In the genomic region with DNA sequence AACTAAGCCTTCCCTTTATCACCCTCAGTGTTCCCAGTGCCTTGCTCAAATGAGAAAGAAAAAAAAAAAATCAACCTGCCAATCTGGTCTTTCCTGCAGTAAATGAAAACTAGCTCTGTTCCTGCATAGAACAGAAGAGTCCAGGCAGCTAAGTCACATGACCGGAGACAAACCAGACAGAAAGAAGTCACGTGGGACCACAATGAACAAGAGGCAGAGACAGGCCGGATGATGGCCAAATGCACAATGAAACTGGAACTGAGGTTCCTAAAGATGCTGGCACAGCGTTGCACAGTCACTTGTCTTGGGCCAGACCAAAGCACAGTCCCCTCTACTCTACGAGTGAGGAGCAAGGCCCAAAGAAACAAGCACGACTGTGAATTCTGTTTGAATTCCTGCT, we compare ENCODE assay signal across 24 cellular contexts.
DNase-seq lines count a peak whose midpoint lies in the region; ATAC-seq, FAIRE-seq and TF ChIP-seq lines count a peak whose summit lies in the region.
"Had no signal": no experiment of that assay in that cellular context is flagged by ENCODE, and none has a peak within 500 bp of the region (broad histone marks: within the 10 kb centered on the region; RNA-seq: fewer than 3 reads in every experiment).

No MANE protein-coding gene starts in this region.

- H3K9me3 Mint-ChIP-seq in GM23338, result peaks cover 4% of the 10 kb centered on the region; the same call in 1 of the 3 replicates
- H3K9me3 Mint-ChIP-seq in activated CD4-positive, alpha-beta T cell treated with anti-CD3 and anti-CD28 coated beads, Interleukin-2, amount 10 ng/mL, durations not matched to agents 24 days and 14 days, result no peaks in the 10 kb centered on the region

- no peak for TF ChIP-seq EP300 in GM12878 (IDR thresholded peaks at IDR 0.05; ENCODE audit: borderline replicate concordance in 1 of 2, control insufficient read depth in 1 of 2, low read depth in 2 of 2, low read length in 2 of 2)

- H3K4me1 ChIP-seq in GM23338 (ENCODE audit: insufficient read depth), result no peaks in the 10 kb centered on the region
- H3K4me1 ChIP-seq in GM12878 (ENCODE audit: control insufficient read depth, insufficient read depth, low read length), result no peaks in the 10 kb centered on the region
- no peaks in the 10 kb centered on the region for H3K4me1 ChIP-seq in HAP-1
- H3K4me1 ChIP-seq: heart right ventricle, prostate gland had no signal

- no peaks in the 10 kb centered on the region for H3K36me3 Mint-ChIP-seq in GM23338 (ENCODE audit: low read depth)
- H3K36me3 Mint-ChIP-seq in activated CD4-positive, alpha-beta T cell treated with anti-CD3 and anti-CD28 coated beads, Interleukin-2, amount 10 ng/mL, durations not matched to agents 24 days and 14 days (ENCODE audit: low read depth), result no peaks in the 10 kb centered on the region
- H3K36me3 Mint-ChIP-seq: activated CD4-positive, alpha-beta memory T cell treated with anti-CD3 and anti-CD28 coated beads for 36 hours; CD8-positive, alpha-beta memory T cell; immature natural killer cell had no signal

- TF ChIP-seq RAD21 in GM12878 (IDR thresholded peaks at IDR 0.05; ENCODE audit: insufficient read depth, low read depth, low read length), result no peak

- in situ Hi-C loops in GM12878 (cut with MboI), result no loop called here
- in situ Hi-C loops in HAP-1 (cut with MboI; ENCODE audit: low sequenced_read_pairs), result no loop called here

- H3K4me2 ChIP-seq in GM23338 (no peak overlapping the region), GM12878 (ENCODE audit: control insufficient read depth, insufficient read depth) (no peak overlapping the region)

- H3K27me3 Mint-ChIP-seq in GM23338 (ENCODE audit: insufficient read depth, low read depth, poor library complexity), result no peaks in the 10 kb centered on the region
- no peaks in the 10 kb centered on the region for H3K27me3 Mint-ChIP-seq in activated CD4-positive, alpha-beta T cell treated with anti-CD3 and anti-CD28 coated beads, Interleukin-2, amount 10 ng/mL, durations not matched to agents 24 days and 14 days
- H3K27me3 Mint-ChIP-seq: activated CD4-positive, alpha-beta memory T cell treated with anti-CD3 and anti-CD28 coated beads for 36 hours had no signal

- no peak overlapping the region for H3K9ac ChIP-seq in GM12878 (ENCODE audit: control insufficient read depth, insufficient read depth, low read length)

- H3K4me3 Mint-ChIP-seq in GM23338, result no peak overlapping the region
- no peak overlapping the region for H3K4me3 Mint-ChIP-seq in activated CD4-positive, alpha-beta T cell treated with anti-CD3 and anti-CD28 coated beads, Interleukin-2, amount 10 ng/mL, durations not matched to agents 24 days and 14 days
- H3K4me3 Mint-ChIP-seq: activated B cell treated with CpG ODN at 0.5 μM for 24 hours; activated CD4-positive, alpha-beta memory T cell treated with anti-CD3 and anti-CD28 coated beads for 36 hours; activated naive CD8-positive, alpha-beta T cell treated with anti-CD3 and anti-CD28 coated beads, Interleukin-2, amount 50 U/mL, for 24 hours; CD8-positive, alpha-beta memory T cell; immature natural killer cell; nephron progenitor cell; T-helper 2 cell treated with Interferon-gamma antibody and Interleukin-4, amounts not matched to agents 5 μg/mL and 100 μg/mL, for 36 hours had no signal

- POLR2A ChIA-PET in GM12878 (lab: Charles Lee), result interaction anchor here (0.6 to 0.7 kb wide), 3 partner anchors 14 to 135 kb away, joined by 3 to 4 read pairs (median 3); no protein-coding TSS in a partner anchor

- no peak overlapping the region for H3K27ac ChIP-seq in GM23338 (ENCODE audit: low read depth)
- H3K27ac ChIP-seq in GM12878 (ENCODE audit: control insufficient read depth, insufficient read depth), result no peak overlapping the region
- H3K27ac ChIP-seq: brain microvascular endothelial cell, heart right ventricle, prostate gland had no signal

- SMC1A ChIA-PET in GM12878 (lab: Charles Lee; ENCODE audit: uncharacterized antibody, unreplicated experiment), result interaction anchor here (0.7 to 1.2 kb wide), 6 partner anchors 11 to 171 kb away, joined by 3 to 4 read pairs (median 4); no protein-coding TSS in a partner anchor

- H3K36me3 ChIP-seq in GM23338 (ENCODE audit: insufficient read depth) (no peaks in the 10 kb centered on the region), GM12878 (ENCODE audit: control insufficient read depth in 2 of 2, insufficient read depth in 2 of 2, low read length in 1 of 2) (no peaks in the 10 kb centered on the region), HAP-1 (replicated peaks) (no peaks in the 10 kb centered on the region)
- H3K36me3 ChIP-seq: brain microvascular endothelial cell, heart right ventricle, prostate gland had no signal

- H3F3A ChIP-seq in GM23338 (replicated peaks; ENCODE audit: low read depth), result no peaks in the 10 kb centered on the region

- H2AFZ ChIP-seq in GM23338 (peak overlapping the region; percentile 16; the same call in 1 of the 2 replicates), GM12878 (ENCODE audit: control insufficient read depth, low read depth, low read length) (peak overlapping the region; percentile 42; the same call in 1 of the 2 replicates)

- TF ChIP-seq POLR2A in GM12878 (IDR thresholded peaks at IDR 0.05; ENCODE audit: low read depth, low read length), result no peak

- H3K27ac Mint-ChIP-seq in GM23338, result no peak overlapping the region
- H3K27ac Mint-ChIP-seq in activated CD4-positive, alpha-beta T cell treated with anti-CD3 and anti-CD28 coated beads, Interleukin-2, amount 10 ng/mL, durations not matched to agents 24 days and 14 days, result no peak overlapping the region
- H3K27ac Mint-ChIP-seq: activated B cell treated with CpG ODN at 0.5 μM for 24 hours; activated CD4-positive, alpha-beta memory T cell treated with anti-CD3 and anti-CD28 coated beads for 36 hours; activated naive CD8-positive, alpha-beta T cell treated with anti-CD3 and anti-CD28 coated beads, Interleukin-2, amount 50 U/mL, for 24 hours; CD8-positive, alpha-beta memory T cell; immature natural killer cell; nephron progenitor cell; T-helper 2 cell treated with Interferon-gamma antibody and Interleukin-4, amounts not matched to agents 5 μg/mL and 100 μg/mL, for 36 hours had no signal

- H3K27me3 ChIP-seq in GM23338 (ENCODE audit: insufficient read depth), result no peaks in the 10 kb centered on the region
- no peaks in the 10 kb centered on the region for H3K27me3 ChIP-seq in GM12878 (replicated peaks in 1 of 2; ENCODE audit: control insufficient read depth in 2 of 2, insufficient read depth in 2 of 2, low read length in 1 of 2)
- no peaks in the 10 kb centered on the region for H3K27me3 ChIP-seq in HAP-1 (ENCODE audit: low read depth)
- H3K27me3 ChIP-seq: brain microvascular endothelial cell had no signal

- no peak for FAIRE-seq in GM12878 (lab: Jason Lieb, UNC)
- FAIRE-seq: endothelial cell of umbilical vein had no signal

- peaks cover 8% of the 10 kb centered on the region; the same call in 2 of the 3 replicates for H3K4me1 Mint-ChIP-seq in GM23338
- H3K4me1 Mint-ChIP-seq in activated CD4-positive, alpha-beta T cell treated with anti-CD3 and anti-CD28 coated beads, Interleukin-2, amount 10 ng/mL, durations not matched to agents 24 days and 14 days, result no peaks in the 10 kb centered on the region
- H3K4me1 Mint-ChIP-seq: activated B cell treated with CpG ODN at 0.5 μM for 24 hours; activated naive CD8-positive, alpha-beta T cell treated with anti-CD3 and anti-CD28 coated beads, Interleukin-2, amount 50 U/mL, for 24 hours; CD8-positive, alpha-beta memory T cell; immature natural killer cell had no signal

- H3K9me2 ChIP-seq in GM23338 (ENCODE audit: insufficient read depth), result peaks cover 5% of the 10 kb centered on the region

- DNase-seq in GM23338 (ENCODE audit: low spot score), result no peak
- DNase-seq in GM12878 (ENCODE audit: low read depth, low spot score), result no peak
- DNase-seq in inferior parietal cortex (ENCODE audit: extremely low spot score), result peak; percentile 83
- peak; percentile 92 for DNase-seq in superior temporal gyrus (ENCODE audit: extremely low spot score)
- DNase-seq in NCI-H2171 treated with DMSO at 0.1 percent for 48 hours (lab: John Stamatoyannopoulos, UW), result no peak
- DNase-seq in activated CD4-positive, alpha-beta T cell treated with anti-CD3 and anti-CD28 coated beads, Interleukin-2, amount 10 ng/mL, durations not matched to agents 24 days and 14 days, result no peak
- no peak for DNase-seq in HAP-1 (ENCODE audit: low spot score in 2 of 2)
- DNase-seq: activated B cell treated with CpG ODN at 0.5 μM for 24 hours; activated CD4-positive, alpha-beta memory T cell treated with anti-CD3 and anti-CD28 coated beads for 36 hours; activated effector memory CD4-positive, alpha-beta T cell treated with anti-CD3 and anti-CD28 coated beads, Interleukin-2, amount 50 U/mL, for 16 hours; activated naive CD8-positive, alpha-beta T cell treated with anti-CD3 and anti-CD28 coated beads, Interleukin-2, amount 50 U/mL, for 24 hours; brain microvascular endothelial cell; CD8-positive, alpha-beta memory T cell; DMS53; heart right ventricle; immature natural killer cell; mucosa of descending colon; NCI-H524 treated with DMSO at 0.1 percent for 48 hours; nephron progenitor cell had no signal

- ATAC-seq in GM23338 (no peak), GM12878 (peak; percentile 33; the same call in 2 of the 3 replicates), GM21360 (IDR thresholded peaks at IDR 0.05; ENCODE audit: unreplicated experiment) (no peak)
- ATAC-seq: activated naive CD8-positive, alpha-beta T cell treated with anti-CD3 and anti-CD28 coated beads, Interleukin-2, amount 50 U/mL, for 24 hours; heart right ventricle; mucosa of descending colon; SK-N-SH treated with all-trans-retinoic acid at 6 μM for 48 hours had no signal

- intact Hi-C loops in GM12878 (cut with micrococcal nuclease; ENCODE audit: unreplicated experiment), result no loop called here
- intact Hi-C loops in activated CD4-positive, alpha-beta T cell treated with anti-CD3 and anti-CD28 coated beads, Interleukin-2, amount 10 ng/mL, durations not matched to agents 24 days and 14 days (cut with micrococcal nuclease), result no loop called here

- 21% methylated on average over 6 of the region's 6 CpGs for WGBS in GM12878 (ENCODE audit: insufficient coverage, insufficient replicate concordance, low lambda C conversion rate, missing lambda C conversion rate)

- no peaks in the 10 kb centered on the region for H4K20me1 ChIP-seq in GM23338 (replicated peaks; ENCODE audit: insufficient read depth)
- no peaks in the 10 kb centered on the region for H4K20me1 ChIP-seq in GM12878 (ENCODE audit: control insufficient read depth, insufficient read depth)

- RAD21 ChIA-PET in GM12878 (lab: Charles Lee; ENCODE audit: unreplicated experiment), result interaction anchor here (0.7 kb wide), 1 partner anchor 542 kb away, joined by 3 read pairs; no protein-coding TSS in a partner anchor

- TF ChIP-seq CTCF in GM23338 (conservative IDR thresholded peaks at IDR 0.05; ENCODE audit: low read depth in 2 of 2), result no peak
- no peak for TF ChIP-seq CTCF in GM12878 (IDR thresholded peaks at IDR 0.05 in 2 of 3, conservative IDR thresholded peaks at IDR 0.05 in 1 of 3; ENCODE audit: control insufficient read depth in 2 of 3, extremely low read depth in 1 of 3, insufficient read depth in 1 of 3, low read depth in 3 of 3, low read length in 3 of 3)

- H3K79me2 ChIP-seq in GM23338 (replicated peaks; ENCODE audit: insufficient read depth), result no peaks in the 10 kb centered on the region
- H3K79me2 ChIP-seq in GM12878 (ENCODE audit: control insufficient read depth, insufficient read depth, low read length), result no peaks in the 10 kb centered on the region

- no peak overlapping the region for H3K4me3 ChIP-seq in GM23338
- H3K4me3 ChIP-seq in GM12878, result no peak overlapping the region
- H3K4me3 ChIP-seq in HAP-1, result no peak overlapping the region
- H3K4me3 ChIP-seq: heart right ventricle, mucosa of descending colon, prostate gland had no signal

- H3K9me3 ChIP-seq in GM12878 (replicated peaks; ENCODE audit: control insufficient read depth, insufficient read depth, low read length) (no peaks in the 10 kb centered on the region; the same call in 2 of the 3 replicates), HAP-1 (no peaks in the 10 kb centered on the region)
- H3K9me3 ChIP-seq: mucosa of descending colon, prostate gland had no signal

- CTCF ChIA-PET in GM12878 (lab: Yijun Ruan, JAX), result no interaction called here

- no TSS peak for BruUV-seq in GM12878 (replicated peaks; lab: Mats Ljungman, UMichigan)

Comparison
In these comparisons a context has a peak if more than half of its experiments do, and no peak if none do; other contexts are left out.
1. DNase-seq: peak in inferior parietal cortex (single experiment) and superior temporal gyrus (single experiment); none in GM23338 (single experiment), GM12878 (single experiment), NCI-H2171 treated with DMSO at 0.1 percent for 48 hours (single experiment), activated CD4-positive, alpha-beta T cell treated with anti-CD3 and anti-CD28 coated beads, Interleukin-2, amount 10 ng/mL, durations not matched to agents 24 days and 14 days (single experiment) and HAP-1 (0 of 2).